ENCODE assay signal across 11 cellular contexts in genomic region chr18:68177807-68178702, GRCh38.
A peak's percentile ranks its signal among the peaks of the same experiment; 100 is the strongest.
DNase-seq lines count a peak whose midpoint lies in the region; ATAC-seq, FAIRE-seq and TF ChIP-seq lines count a peak whose summit lies in the region.
"Had no signal": no experiment of that assay in that cellular context is flagged by ENCODE, and none has a peak within 500 bp of the region (broad histone marks: within the 10 kb centered on the region; RNA-seq: fewer than 3 reads in every experiment).

No MANE protein-coding gene starts in this region.

- DNase-seq in NCI-H345 (lab: John Stamatoyannopoulos, UW) (peak; percentile 63), NCI-H345 treated with DMSO at 0.1 percent for 48 hours (lab: John Stamatoyannopoulos, UW; ENCODE audit: unreplicated experiment) (no peak), RPMI8226 (peak; percentile 11), fibroblast of villous mesenchyme (ENCODE audit: low read depth) (peak; percentile 97), urothelium cell line (ENCODE audit: low spot score) (peak; percentile 31), NCI-H1417 treated with DMSO at 0.1 percent for 48 hours (lab: John Stamatoyannopoulos, UW) (no peak), mesenteric fat pad (ENCODE audit: low spot score) (no peak)
- DNase-seq: BE2C had no signal

- no peak for TF ChIP-seq CTCF in fibroblast of villous mesenchyme (IDR thresholded peaks at IDR 0.05; ENCODE audit: insufficient read depth, low read depth, low read length)

- H3K4me3 ChIP-seq in fibroblast of villous mesenchyme (ENCODE audit: low read depth, low read length): no peak overlapping the region
- H3K4me3 ChIP-seq: cardiac muscle cell had no signal

- no peak for ATAC-seq in HG02678 (IDR thresholded peaks at IDR 0.05; ENCODE audit: unreplicated experiment)

- no peak for FAIRE-seq in urothelium cell line (lab: Jason Lieb, UNC)
- FAIRE-seq: GM18507 had no signal

Comparison
In these comparisons a context has a peak if more than half of its experiments do, and no peak if none do; other contexts are left out.
1. DNase-seq: peak in NCI-H345 (single experiment), RPMI8226 (single experiment), fibroblast of villous mesenchyme (single experiment) and urothelium cell line (single experiment); none in NCI-H345 treated with DMSO at 0.1 percent for 48 hours (single experiment), NCI-H1417 treated with DMSO at 0.1 percent for 48 hours (single experiment) and mesenteric fat pad (single experiment).